In genomic region chr9:128192601-128193371, GRCh38 we compare ENCODE assay signal across 1 cellular context.
TF ChIP-seq lines count a peak whose summit lies in the region.

No MANE protein-coding gene starts in this region.

TF ChIP-seq in K562, 482 proteins besides CTCF, POLR2A, EP300 and RAD21 (continued from another document and continues in another):
- TF ChIP-seq, protein P1, sequence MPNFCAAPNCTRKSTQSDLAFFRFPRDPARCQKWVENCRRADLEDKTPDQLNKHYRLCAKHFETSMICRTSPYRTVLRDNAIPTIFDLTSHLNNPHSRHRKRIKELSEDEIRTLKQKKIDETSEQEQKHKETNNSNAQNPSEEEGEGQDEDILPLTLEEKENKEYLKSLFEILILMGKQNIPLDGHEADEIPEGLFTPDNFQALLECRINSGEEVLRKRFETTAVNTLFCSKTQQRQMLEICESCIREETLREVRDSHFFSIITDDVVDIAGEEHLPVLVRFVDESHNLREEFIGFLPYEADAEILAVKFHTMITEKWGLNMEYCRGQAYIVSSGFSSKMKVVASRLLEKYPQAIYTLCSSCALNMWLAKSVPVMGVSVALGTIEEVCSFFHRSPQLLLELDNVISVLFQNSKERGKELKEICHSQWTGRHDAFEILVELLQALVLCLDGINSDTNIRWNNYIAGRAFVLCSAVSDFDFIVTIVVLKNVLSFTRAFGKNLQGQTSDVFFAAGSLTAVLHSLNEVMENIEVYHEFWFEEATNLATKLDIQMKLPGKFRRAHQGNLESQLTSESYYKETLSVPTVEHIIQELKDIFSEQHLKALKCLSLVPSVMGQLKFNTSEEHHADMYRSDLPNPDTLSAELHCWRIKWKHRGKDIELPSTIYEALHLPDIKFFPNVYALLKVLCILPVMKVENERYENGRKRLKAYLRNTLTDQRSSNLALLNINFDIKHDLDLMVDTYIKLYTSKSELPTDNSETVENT (CRISPR knock-in tag; IDR thresholded peaks at IDR 0.05), result peak; percentile 76; the same call in 1 of the 2 replicates
- TF ChIP-seq XRCC5 (IDR thresholded peaks at IDR 0.05; ENCODE audit: low read depth, low read length) (no peak), HNRNPL (IDR thresholded peaks at IDR 0.05; ENCODE audit: low read depth, low read length) (peak; percentile 88; the same call in 1 of the 2 replicates), SAFB (IDR thresholded peaks at IDR 0.05; ENCODE audit: borderline replicate concordance, low read depth, low read length) (no peak), ZNF398 (CRISPR knock-in tag; IDR thresholded peaks at IDR 0.05) (no peak), WHSC1 (IDR thresholded peaks at IDR 0.05; ENCODE audit: low read length) (no peak), OTX1 (CRISPR knock-in tag; IDR thresholded peaks at IDR 0.05) (peak; percentile 26; the same call in 1 of the 2 replicates), CBX2 (IDR thresholded peaks at IDR 0.05; ENCODE audit: insufficient read depth, low read length, poor library complexity, severe bottlenecking) (no peak), ZNF41 (CRISPR knock-in tag; conservative IDR thresholded peaks at IDR 0.05) (no peak), CTCFL (IDR thresholded peaks at IDR 0.05; ENCODE audit: borderline replicate concordance, insufficient read depth, low read depth, low read length, poor library complexity, severe bottlenecking) (peak; percentile 13), HMG20B (CRISPR knock-in tag; IDR thresholded peaks at IDR 0.05) (no peak), MLX (CRISPR knock-in tag; conservative IDR thresholded peaks at IDR 0.05) (peak in 1 of 2 experiments; percentile 41; a peak in 3 of 4 replicates), TAL1 (IDR thresholded peaks at IDR 0.05) (no peak), SLC30A9 (CRISPR knock-in tag; IDR thresholded peaks at IDR 0.05) (0 out of 2 replicates have a peak, but pooled peaks have one; percentile 47), FIP1L1 (IDR thresholded peaks at IDR 0.05; ENCODE audit: low read depth, low read length, poor library complexity, severe bottlenecking) (peak; percentile 65), KLF13 (tag; IDR thresholded peaks at IDR 0.05; ENCODE audit: borderline replicate concordance, low read depth) (no peak; the same call in none of the 2 replicates), NR4A1 (CRISPR knock-in tag; IDR thresholded peaks at IDR 0.05) (no peak), NR4A1 (tag; IDR thresholded peaks at IDR 0.05) (peak; percentile 79; the same call in 1 of the 2 replicates), RFX5 (IDR thresholded peaks at IDR 0.05; ENCODE audit: low read depth, low read length) (0 out of 2 replicates have a peak, but pooled peaks have one; percentile 30), U2AF1 (optimal IDR thresholded peaks at IDR 0.05; ENCODE audit: low read depth, low read length) (no peak), FUS (optimal IDR thresholded peaks at IDR 0.05; ENCODE audit: low read depth, low read length) (no peak), CBX8 (IDR thresholded peaks at IDR 0.05; ENCODE audit: borderline replicate concordance, extremely low read depth, low read depth, low read length, poor library complexity, severe bottlenecking) (no peak), NEUROD1 (IDR thresholded peaks at IDR 0.05; ENCODE audit: borderline replicate concordance, low read depth, low read length, partially characterized antibody) (peak; percentile 65), TOE1 (IDR thresholded peaks at IDR 0.05; ENCODE audit: borderline replicate concordance) (no peak), TOE1 (CRISPR knock-in tag; IDR thresholded peaks at IDR 0.05; ENCODE audit: borderline replicate concordance, low read depth) (no peak), BRF1 (IDR thresholded peaks at IDR 0.05; ENCODE audit: borderline replicate concordance, extremely low read depth, insufficient read length) (no peak), CBX3 (IDR thresholded peaks at IDR 0.05; ENCODE audit: borderline replicate concordance in 1 of 2, low read length in 2 of 2) (no peak; a peak in 1 of 3 replicates), SRSF3 (IDR thresholded peaks at IDR 0.05; ENCODE audit: insufficient read depth, low read length) (no peak), TGIF2 (CRISPR knock-in tag; IDR thresholded peaks at IDR 0.05) (no peak), TRIM28 (IDR thresholded peaks at IDR 0.05) (no peak), ZBTB7A (IDR thresholded peaks at IDR 0.05; ENCODE audit: borderline replicate concordance, control insufficient read depth, low read depth, low read length) (0 out of 2 replicates have a peak, but pooled peaks have one; percentile 44)
- TF ChIP-seq, protein P2, sequence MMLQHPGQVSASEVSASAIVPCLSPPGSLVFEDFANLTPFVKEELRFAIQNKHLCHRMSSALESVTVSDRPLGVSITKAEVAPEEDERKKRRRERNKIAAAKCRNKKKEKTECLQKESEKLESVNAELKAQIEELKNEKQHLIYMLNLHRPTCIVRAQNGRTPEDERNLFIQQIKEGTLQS (IDR thresholded peaks at IDR 0.05), result no peak
- TF ChIP-seq, protein P2 (CRISPR knock-in tag; conservative IDR thresholded peaks at IDR 0.05), result peak; percentile 89
- TF ChIP-seq, protein P3, sequence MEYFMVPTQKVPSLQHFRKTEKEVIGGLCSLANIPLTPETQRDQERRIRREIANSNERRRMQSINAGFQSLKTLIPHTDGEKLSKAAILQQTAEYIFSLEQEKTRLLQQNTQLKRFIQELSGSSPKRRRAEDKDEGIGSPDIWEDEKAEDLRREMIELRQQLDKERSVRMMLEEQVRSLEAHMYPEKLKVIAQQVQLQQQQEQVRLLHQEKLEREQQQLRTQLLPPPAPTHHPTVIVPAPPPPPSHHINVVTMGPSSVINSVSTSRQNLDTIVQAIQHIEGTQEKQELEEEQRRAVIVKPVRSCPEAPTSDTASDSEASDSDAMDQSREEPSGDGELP (CRISPR knock-in tag; IDR thresholded peaks at IDR 0.05; ENCODE audit: borderline replicate concordance), result no peak
- TF ChIP-seq, protein P4, sequence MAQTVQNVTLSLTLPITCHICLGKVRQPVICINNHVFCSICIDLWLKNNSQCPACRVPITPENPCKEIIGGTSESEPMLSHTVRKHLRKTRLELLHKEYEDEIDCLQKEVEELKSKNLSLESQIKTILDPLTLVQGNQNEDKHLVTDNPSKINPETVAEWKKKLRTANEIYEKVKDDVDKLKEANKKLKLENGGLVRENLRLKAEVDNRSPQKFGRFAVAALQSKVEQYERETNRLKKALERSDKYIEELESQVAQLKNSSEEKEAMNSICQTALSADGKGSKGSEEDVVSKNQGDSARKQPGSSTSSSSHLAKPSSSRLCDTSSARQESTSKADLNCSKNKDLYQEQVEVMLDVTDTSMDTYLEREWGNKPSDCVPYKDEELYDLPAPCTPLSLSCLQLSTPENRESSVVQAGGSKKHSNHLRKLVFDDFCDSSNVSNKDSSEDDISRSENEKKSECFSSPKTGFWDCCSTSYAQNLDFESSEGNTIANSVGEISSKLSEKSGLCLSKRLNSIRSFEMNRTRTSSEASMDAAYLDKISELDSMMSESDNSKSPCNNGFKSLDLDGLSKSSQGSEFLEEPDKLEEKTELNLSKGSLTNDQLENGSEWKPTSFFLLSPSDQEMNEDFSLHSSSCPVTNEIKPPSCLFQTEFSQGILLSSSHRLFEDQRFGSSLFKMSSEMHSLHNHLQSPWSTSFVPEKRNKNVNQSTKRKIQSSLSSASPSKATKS (CRISPR knock-in tag; IDR thresholded peaks at IDR 0.05), result no peak
- TF ChIP-seq, protein P5, sequence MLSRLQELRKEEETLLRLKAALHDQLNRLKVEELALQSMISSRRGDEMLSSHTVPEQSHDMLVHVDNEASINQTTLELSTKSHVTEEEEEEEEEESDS (CRISPR knock-in tag; IDR thresholded peaks at IDR 0.05), result no peak
